Comparison of ENCODE assay signal across 17 cellular contexts in genomic region chr17:57405486-57406072, GRCh38.
A peak's percentile ranks its signal among the peaks of the same experiment; 100 is the strongest.
DNase-seq lines count a peak whose midpoint lies in the region; ATAC-seq and TF ChIP-seq lines count a peak whose summit lies in the region.
"Had no signal": no experiment of that assay in that cellular context is flagged by ENCODE, and none has a peak within 500 bp of the region (broad histone marks: within the 10 kb centered on the region; RNA-seq: fewer than 3 reads in every experiment).

No MANE protein-coding gene starts in this region.

- POLR2A ChIA-PET in CD8-positive, alpha-beta T cell (lab: Charles Lee) = interaction anchor here (0.5 kb wide), 1 partner anchor 32 kb away, joined by 3 read pairs; no protein-coding TSS in a partner anchor
- POLR2A ChIA-PET in CD4-positive, alpha-beta memory T cell (lab: Charles Lee; ENCODE audit: partially characterized antibody) = no interaction called here

- H3K79me2 ChIP-seq in OCI-LY1 (ENCODE audit: insufficient read depth, low read length) = peaks cover 31% of the 10 kb centered on the region

- H3K27ac Mint-ChIP-seq in CD8-positive, alpha-beta T cell = peak overlapping the region; percentile 5
- no peak overlapping the region for H3K27ac Mint-ChIP-seq in CD4-positive, alpha-beta memory T cell
- H3K27ac Mint-ChIP-seq: activated naive CD4-positive, alpha-beta T cell treated with anti-CD3 and anti-CD28 coated beads, Interleukin-2, amount 10 ng/mL, durations not matched to agents 7 days and 5 days had no signal

- H3K4me1 ChIP-seq in CD8-positive, alpha-beta T cell (ENCODE audit: insufficient read depth, low read length) = peaks cover 29% of the 10 kb centered on the region
- peaks cover 80% of the 10 kb centered on the region for H3K4me1 ChIP-seq in OCI-LY1 (ENCODE audit: insufficient read depth, low read length, severe bottlenecking)
- H3K4me1 ChIP-seq in left ventricle myocardium inferior = peaks cover 68% of the 10 kb centered on the region
- H3K4me1 ChIP-seq in CD4-positive, alpha-beta memory T cell (ENCODE audit: insufficient read depth, low read length) = peaks cover 30% of the 10 kb centered on the region
- H3K4me1 ChIP-seq: ascending aorta had no signal

- ATAC-seq in CD8-positive, alpha-beta T cell = no peak
- no peak for ATAC-seq in GM21737 (IDR thresholded peaks at IDR 0.05; ENCODE audit: unreplicated experiment)
- ATAC-seq: HCT116 had no signal

- intact Hi-C loops in CD8-positive, alpha-beta T cell (cut with DNase I, micrococcal nuclease) = loop anchor here in 1 of 2 experiments (5.0 kb wide), 1 partner anchor 163 kb away; no protein-coding TSS in a partner anchor
- intact Hi-C loops in left ventricle myocardium inferior (cut with micrococcal nuclease) = no loop called here
- intact Hi-C loops in CD4-positive, alpha-beta memory T cell (cut with micrococcal nuclease) = no loop called here

- no peak overlapping the region for H3K4me2 ChIP-seq in OCI-LY1 (ENCODE audit: low read length)

- H2AFZ ChIP-seq in OCI-LY1 (ENCODE audit: low read length) = no peak overlapping the region

- H3K4me1 Mint-ChIP-seq in CD8-positive, alpha-beta T cell (ENCODE audit: low read depth) = peaks cover 58% of the 10 kb centered on the region
- peaks cover 19 to 52% (median 31%) of the 10 kb centered on the region in 4 donors for H3K4me1 Mint-ChIP-seq in CD4-positive, alpha-beta memory T cell

- H3K9me2 ChIP-seq in OCI-LY1 (ENCODE audit: low read depth, low read length) = no peaks in the 10 kb centered on the region

- H3K4me3 Mint-ChIP-seq in CD8-positive, alpha-beta T cell = no peak overlapping the region
- H3K4me3 Mint-ChIP-seq in CD4-positive, alpha-beta memory T cell = no peak overlapping the region
- H3K4me3 Mint-ChIP-seq: activated naive CD4-positive, alpha-beta T cell treated with anti-CD3 and anti-CD28 coated beads, Interleukin-2, amount 10 ng/mL, durations not matched to agents 7 days and 5 days had no signal

- CTCF ChIA-PET in CD8-positive, alpha-beta T cell (lab: Charles Lee) = interaction anchor here (1.1 to 1.9 kb wide), 2 partner anchors 15 to 162 kb away, joined by 3 to 13 read pairs; no protein-coding TSS in a partner anchor
- CTCF ChIA-PET in CD4-positive, alpha-beta memory T cell (lab: Charles Lee; ENCODE audit: partially characterized antibody) = interaction anchor here (1.0 to 2.0 kb wide), 3 partner anchors 35 to 267 kb away, joined by 3 to 8 read pairs (median 3); no protein-coding TSS in a partner anchor

- peaks cover 14% of the 10 kb centered on the region for H3K36me3 ChIP-seq in CD8-positive, alpha-beta T cell (ENCODE audit: insufficient read depth, low read length)
- peaks cover 64% of the 10 kb centered on the region; the same call in 1 of the 2 replicates for H3K36me3 ChIP-seq in OCI-LY1 (ENCODE audit: insufficient read depth, low read length)
- no peaks in the 10 kb centered on the region for H3K36me3 ChIP-seq in left ventricle myocardium inferior
- peaks cover 22% of the 10 kb centered on the region for H3K36me3 ChIP-seq in CD4-positive, alpha-beta memory T cell (ENCODE audit: insufficient read depth, low read length)

- no peaks in the 10 kb centered on the region for H4K20me1 ChIP-seq in OCI-LY1 (ENCODE audit: insufficient read depth, low read length)

- no peak for DNase-seq in CD8-positive, alpha-beta T cell
- DNase-seq in left ventricle myocardium inferior (no peak), pons (ENCODE audit: low spot score) (peak; percentile 25)
- no peak for DNase-seq in activated CD4-positive, alpha-beta T cell treated with anti-CD3 and anti-CD28 coated beads, Interleukin-2, amount 50 U/mL, for 1 hour
- DNase-seq in CD4-positive, alpha-beta memory T cell = no peak
- DNase-seq in activated CD4-positive, CD25-positive, alpha-beta regulatory T cell treated with anti-CD3 and anti-CD28 coated beads, Interleukin-2, amount 50 U/mL, for 72 hours = no peak
- DNase-seq: activated CD4-positive, alpha-beta T cell treated with anti-CD3 and anti-CD28 coated beads, Interleukin-2, amount 50 U/mL, for 4 hours; activated naive CD4-positive, alpha-beta T cell treated with anti-CD3 and anti-CD28 coated beads, Interleukin-2, amount 10 ng/mL, durations not matched to agents 7 days and 5 days; COR-L47; left cardiac atrium; RPMI8226; small intestine; stimulated activated CD4-positive, alpha-beta T cell treated with anti-CD3 and anti-CD28 coated beads, Interleukin-4, amount 100 ng/mL, for 24 hours had no signal

- H3K4me3 ChIP-seq in CD8-positive, alpha-beta T cell (ENCODE audit: low read depth, low read length) = no peak overlapping the region
- no peak overlapping the region for H3K4me3 ChIP-seq in OCI-LY1 (ENCODE audit: low read depth, low read length, poor library complexity, severe bottlenecking)
- no peak overlapping the region for H3K4me3 ChIP-seq in left ventricle myocardium inferior
- H3K4me3 ChIP-seq in CD4-positive, alpha-beta memory T cell (ENCODE audit: low read length in 2 of 2) = no peak overlapping the region
- H3K4me3 ChIP-seq: ascending aorta had no signal

- no peaks in the 10 kb centered on the region for H3K9me3 ChIP-seq in CD8-positive, alpha-beta T cell (ENCODE audit: low read length)
- H3K9me3 ChIP-seq in OCI-LY1 (ENCODE audit: low read length) = no peaks in the 10 kb centered on the region
- no peaks in the 10 kb centered on the region for H3K9me3 ChIP-seq in left ventricle myocardium inferior (replicated peaks)
- no peaks in the 10 kb centered on the region for H3K9me3 ChIP-seq in CD4-positive, alpha-beta memory T cell (ENCODE audit: control insufficient read depth in 1 of 2, low read length in 2 of 2)
- H3K9me3 ChIP-seq: ascending aorta had no signal

- no peaks in the 10 kb centered on the region for H3K9me3 Mint-ChIP-seq in CD8-positive, alpha-beta T cell
- H3K9me3 Mint-ChIP-seq in CD4-positive, alpha-beta memory T cell = no peaks in the 10 kb centered on the region
- H3K9me3 Mint-ChIP-seq: activated naive CD4-positive, alpha-beta T cell treated with anti-CD3 and anti-CD28 coated beads, Interleukin-2, amount 10 ng/mL, durations not matched to agents 7 days and 5 days had no signal

- H3K27me3 Mint-ChIP-seq in CD8-positive, alpha-beta T cell (ENCODE audit: low read depth) = no peaks in the 10 kb centered on the region
- H3K27me3 Mint-ChIP-seq in CD4-positive, alpha-beta memory T cell = no peaks in the 10 kb centered on the region
- H3K27me3 Mint-ChIP-seq: activated naive CD4-positive, alpha-beta T cell treated with anti-CD3 and anti-CD28 coated beads, Interleukin-2, amount 10 ng/mL, durations not matched to agents 7 days and 5 days had no signal

- H3K27me3 ChIP-seq in CD8-positive, alpha-beta T cell (ENCODE audit: insufficient read depth, low read length) = no peaks in the 10 kb centered on the region
- no peaks in the 10 kb centered on the region for H3K27me3 ChIP-seq in OCI-LY1 (ENCODE audit: insufficient read depth, low read length)
- H3K27me3 ChIP-seq in left ventricle myocardium inferior (ENCODE audit: low read depth) = no peaks in the 10 kb centered on the region
- no peaks in the 10 kb centered on the region for H3K27me3 ChIP-seq in CD4-positive, alpha-beta memory T cell (ENCODE audit: insufficient read depth, low read length)
- H3K27me3 ChIP-seq: ascending aorta had no signal

- peaks cover 58% of the 10 kb centered on the region for H3K36me3 Mint-ChIP-seq in CD8-positive, alpha-beta T cell
- H3K36me3 Mint-ChIP-seq in CD4-positive, alpha-beta memory T cell = peaks cover 40 to 44% of the 10 kb centered on the region in 2 donors

- H3K9ac ChIP-seq in OCI-LY1 (ENCODE audit: low read length) = no peak overlapping the region

- no peak for TF ChIP-seq CTCF in CD8-positive, alpha-beta T cell (IDR thresholded peaks at IDR 0.05)
- TF ChIP-seq CTCF in OCI-LY1 (IDR thresholded peaks at IDR 0.05; ENCODE audit: low read length) (no peak), left ventricle myocardium inferior (IDR thresholded peaks at IDR 0.05; ENCODE audit: borderline replicate concordance) (no peak)

- H3F3A ChIP-seq in OCI-LY1 (ENCODE audit: insufficient read depth, low read length) = peaks cover 5% of the 10 kb centered on the region; the same call in 1 of the 2 replicates

- no peak overlapping the region for H3K27ac ChIP-seq in CD8-positive, alpha-beta T cell (ENCODE audit: low read depth, low read length)
- peak overlapping the region; percentile 90 for H3K27ac ChIP-seq in OCI-LY1 (ENCODE audit: low read depth, low read length, poor library complexity, severe bottlenecking)
- peak overlapping the region; percentile 43 for H3K27ac ChIP-seq in left ventricle myocardium inferior (replicated peaks)
- no peak overlapping the region for H3K27ac ChIP-seq in CD4-positive, alpha-beta memory T cell (ENCODE audit: low read depth, low read length)

Comparison
In these comparisons a context has a peak if more than half of its experiments do, and no peak if none do; other contexts are left out.
1. H3K27ac ChIP-seq: peak in OCI-LY1 (single experiment) and left ventricle myocardium inferior (single experiment); none in CD8-positive, alpha-beta T cell (single experiment) and CD4-positive, alpha-beta memory T cell (single experiment).